Comparison of ENCODE assay signal across 30 cellular contexts in genomic region chr2:190854726-190855125, GRCh38.
"Had no signal": no experiment of that assay in that cellular context is flagged by ENCODE, and none has a peak within 500 bp of the region (broad histone marks: within the 10 kb centered on the region; RNA-seq: fewer than 3 reads in every experiment).

No MANE protein-coding gene starts in this region.

- H3K4me3 ChIP-seq: breast epithelium, cardiac muscle cell, esophagus muscularis mucosa, gastrocnemius medialis, heart left ventricle had no signal

- H3K9me3 ChIP-seq: breast epithelium, esophagus muscularis mucosa, gastrocnemius medialis, heart left ventricle had no signal

- H3K27ac ChIP-seq: breast epithelium, cardiac muscle cell, esophagus muscularis mucosa, foreskin keratinocyte, gastrocnemius medialis had no signal

- H3K36me3 Mint-ChIP-seq: activated naive CD4-positive, alpha-beta T cell treated with anti-CD3 and anti-CD28 coated beads, Interleukin-2, amount 10 ng/mL, durations not matched to agents 7 days and 5 days; activated naive CD4-positive, alpha-beta T cell treated with anti-CD3 and anti-CD28 coated beads, Interleukin-2, amount 50 U/mL, for 72 hours; activated naive CD8-positive, alpha-beta T cell treated with anti-CD3 and anti-CD28 coated beads, Interleukin-2, amount 10 ng/mL, durations not matched to agents 7 days and 5 days; brain had no signal

- H3K27me3 ChIP-seq: breast epithelium, cardiac muscle cell, esophagus muscularis mucosa, foreskin keratinocyte, gastrocnemius medialis, heart left ventricle had no signal

- ATAC-seq: activated CD4-positive, alpha-beta T cell treated with anti-CD3 and anti-CD28 coated beads for 36 hours; activated T-cell treated with anti-CD3 and anti-CD28 coated beads, Interleukin-2, amount 50 U/mL, for 72 hours; effector memory CD8-positive, alpha-beta T cell; foreskin keratinocyte; gastrocnemius medialis; heart left ventricle had no signal

- H3K27me3 Mint-ChIP-seq: activated CD4-positive, alpha-beta memory T cell treated with anti-CD3 and anti-CD28 coated beads, Interleukin-2, amount 10 ng/mL, durations not matched to agents 7 days and 5 days; activated CD4-positive, alpha-beta T cell treated with anti-CD3 and anti-CD28 coated beads for 36 hours; activated naive CD4-positive, alpha-beta T cell treated with anti-CD3 and anti-CD28 coated beads, Interleukin-2, amount 10 ng/mL, durations not matched to agents 7 days and 5 days; activated T-cell treated with anti-CD3 and anti-CD28 coated beads, Interleukin-2, amount 50 U/mL, for 24 hours; brain; effector memory CD8-positive, alpha-beta T cell had no signal

- H3K4me1 Mint-ChIP-seq: activated naive CD4-positive, alpha-beta T cell treated with anti-CD3 and anti-CD28 coated beads, Interleukin-2, amount 10 ng/mL, durations not matched to agents 7 days and 5 days; activated naive CD8-positive, alpha-beta T cell treated with anti-CD3 and anti-CD28 coated beads, Interleukin-2, amount 10 ng/mL, durations not matched to agents 7 days and 5 days had no signal

- H3K9me3 Mint-ChIP-seq: activated CD4-positive, alpha-beta memory T cell treated with anti-CD3 and anti-CD28 coated beads, Interleukin-2, amount 10 ng/mL, durations not matched to agents 7 days and 5 days; activated CD4-positive, alpha-beta T cell treated with anti-CD3 and anti-CD28 coated beads, Interleukin-2, amount 10 ng/mL, durations not matched to agents 24 days and 14 days; activated naive CD4-positive, alpha-beta T cell treated with anti-CD3 and anti-CD28 coated beads, Interleukin-2, amount 10 ng/mL, durations not matched to agents 7 days and 5 days; activated naive CD4-positive, alpha-beta T cell treated with anti-CD3 and anti-CD28 coated beads, Interleukin-2, amount 50 U/mL, for 72 hours; activated naive CD8-positive, alpha-beta T cell treated with anti-CD3 and anti-CD28 coated beads, Interleukin-2, amount 10 ng/mL, durations not matched to agents 7 days and 5 days; activated T-cell treated with anti-CD3 and anti-CD28 coated beads, Interleukin-2, amount 50 U/mL, for 24 hours; brain; effector memory CD8-positive, alpha-beta T cell had no signal

- H3K36me3 ChIP-seq: breast epithelium, cardiac muscle cell, esophagus muscularis mucosa, gastrocnemius medialis, heart left ventricle had no signal

- H3K4me1 ChIP-seq: breast epithelium had no signal

- DNase-seq: activated CD4-positive, alpha-beta memory T cell treated with anti-CD3 and anti-CD28 coated beads, Interleukin-2, amount 10 ng/mL, durations not matched to agents 7 days and 5 days; activated CD4-positive, alpha-beta T cell treated with anti-CD3 and anti-CD28 coated beads for 36 hours; activated CD4-positive, alpha-beta T cell treated with anti-CD3 and anti-CD28 coated beads, Interleukin-2, amount 10 ng/mL, durations not matched to agents 24 days and 14 days; activated CD4-positive, alpha-beta T cell treated with anti-CD3 and anti-CD28 coated beads, Interleukin-2, amount 50 U/mL, for 4 hours; activated CD4-positive, CD25-positive, alpha-beta regulatory T cell; activated CD4-positive, CD25-positive, alpha-beta regulatory T cell treated with anti-CD3 and anti-CD28 coated beads, Interleukin-2, amount 50 U/mL, for 72 hours; activated CD8-positive, alpha-beta memory T cell treated with anti-CD3 and anti-CD28 coated beads, Interleukin-2, amount 50 U/mL, for 48 hours; activated gamma-delta T cell; activated naive CD4-positive, alpha-beta T cell; activated naive CD4-positive, alpha-beta T cell treated with anti-CD3 and anti-CD28 coated beads, Interleukin-2, amount 10 ng/mL, durations not matched to agents 7 days and 5 days; activated naive CD8-positive, alpha-beta T cell treated with anti-CD3 and anti-CD28 coated beads, Interleukin-2, amount 10 ng/mL, durations not matched to agents 7 days and 5 days; activated T-cell treated with anti-CD3 and anti-CD28 coated beads for 4 hours; activated T-cell treated with anti-CD3 and anti-CD28 coated beads, Interleukin-2, amount 50 U/mL, for 24 hours; activated T-cell treated with anti-CD3 and anti-CD28 coated beads, Interleukin-2, amount 50 U/mL, for 72 hours; central memory CD4-positive, alpha-beta T cell; cortex of kidney; effector CD4-positive, alpha-beta T cell; effector memory CD8-positive, alpha-beta T cell; erythroblast; foreskin keratinocyte; gastrocnemius medialis; glutamatergic neuron; heart left ventricle; T-helper 2 cell had no signal

- H3K4me3 Mint-ChIP-seq: activated CD4-positive, alpha-beta memory T cell treated with anti-CD3 and anti-CD28 coated beads, Interleukin-2, amount 10 ng/mL, durations not matched to agents 7 days and 5 days; activated CD4-positive, alpha-beta T cell treated with anti-CD3 and anti-CD28 coated beads for 36 hours; activated CD4-positive, alpha-beta T cell treated with anti-CD3 and anti-CD28 coated beads, Interleukin-2, amount 10 ng/mL, durations not matched to agents 24 days and 14 days; activated naive CD4-positive, alpha-beta T cell treated with anti-CD3 and anti-CD28 coated beads, Interleukin-2, amount 10 ng/mL, durations not matched to agents 7 days and 5 days; activated naive CD8-positive, alpha-beta T cell treated with anti-CD3 and anti-CD28 coated beads, Interleukin-2, amount 10 ng/mL, durations not matched to agents 7 days and 5 days; activated T-cell treated with anti-CD3 and anti-CD28 coated beads, Interleukin-2, amount 50 U/mL, for 24 hours; activated T-cell treated with anti-CD3 and anti-CD28 coated beads, Interleukin-2, amount 50 U/mL, for 72 hours; brain; effector memory CD8-positive, alpha-beta T cell had no signal

- FAIRE-seq: colon had no signal

- H3K27ac Mint-ChIP-seq: activated CD4-positive, alpha-beta memory T cell treated with anti-CD3 and anti-CD28 coated beads, Interleukin-2, amount 10 ng/mL, durations not matched to agents 7 days and 5 days; activated CD4-positive, alpha-beta T cell treated with anti-CD3 and anti-CD28 coated beads for 36 hours; activated CD4-positive, alpha-beta T cell treated with anti-CD3 and anti-CD28 coated beads, Interleukin-2, amount 10 ng/mL, durations not matched to agents 24 days and 14 days; activated naive CD4-positive, alpha-beta T cell treated with anti-CD3 and anti-CD28 coated beads, Interleukin-2, amount 10 ng/mL, durations not matched to agents 7 days and 5 days; activated naive CD8-positive, alpha-beta T cell treated with anti-CD3 and anti-CD28 coated beads, Interleukin-2, amount 10 ng/mL, durations not matched to agents 7 days and 5 days; activated T-cell treated with anti-CD3 and anti-CD28 coated beads, Interleukin-2, amount 50 U/mL, for 24 hours; effector memory CD8-positive, alpha-beta T cell had no signal
